In genomic region chr9:132901859-132902831, GRCh38 we compare ENCODE assay signal across 8 cellular contexts. TPM values are rescaled to one million over a fixed set of nuclear protein-coding genes. Genes with fewer than 3 reads are reported as not detected.
DNase-seq lines count a peak whose midpoint lies in the region; ATAC-seq and TF ChIP-seq lines count a peak whose summit lies in the region.

No MANE protein-coding gene starts in this region.

- H3K27me3 ChIP-seq in Loucy (ENCODE audit: insufficient read depth, low read length, poor library complexity, severe bottlenecking): no peaks in the 10 kb centered on the region
- H3K27me3 ChIP-seq in psoas muscle (ENCODE audit: insufficient read depth in 3 of 3, low read length in 2 of 3): no peaks in the 10 kb centered on the region
- H3K27me3 ChIP-seq in aorta (ENCODE audit: control insufficient read depth in 1 of 2, insufficient read depth in 2 of 2, low read length in 1 of 2): no peaks in the 10 kb centered on the region

- DNase-seq in NK-92 treated with Interleukin-12 subunit alpha and Interleukin-12 subunit beta, amount 100 ng/mL, for 24 hours (lab: John Stamatoyannopoulos, UW): peak; percentile 10
- DNase-seq in NK-92 (lab: John Stamatoyannopoulos, UW; ENCODE audit: unreplicated experiment) (no peak), SKM-1 treated with dmso at 0.1 percent for 144 hours (lab: John Stamatoyannopoulos, UW; ENCODE audit: unreplicated experiment) (peak; percentile 67), head of caudate nucleus (peak; percentile 38 to 93 (median 82)), psoas muscle (peak; percentile 53 to 66), aorta (peak; percentile 62 to 84)
- peak; percentile 73 to 81 for DNase-seq in activated naive CD4-positive, alpha-beta T cell treated with anti-CD3 and anti-CD28 coated beads, Interleukin-2, amount 50 U/mL, for 72 hours (ENCODE audit: low spot score in 2 of 2)

- H3K4me1 ChIP-seq in Loucy (ENCODE audit: insufficient read depth, low read length, poor library complexity, severe bottlenecking): peaks cover 10% of the 10 kb centered on the region
- H3K4me1 ChIP-seq in psoas muscle: no peaks in the 10 kb centered on the region
- H3K4me1 ChIP-seq in aorta (ENCODE audit: control insufficient read depth in 1 of 2, insufficient read depth in 2 of 2, low read length in 2 of 2): no peaks in the 10 kb centered on the region

- peak; percentile 95 to 99 for ATAC-seq in activated naive CD4-positive, alpha-beta T cell treated with anti-CD3 and anti-CD28 coated beads, Interleukin-2, amount 50 U/mL, for 72 hours
- ATAC-seq in psoas muscle: peak; percentile 57 to 88 (median 85)
- ATAC-seq in aorta (ENCODE audit: low FRiP score): peak; percentile 80

- H3F3A ChIP-seq in Loucy (ENCODE audit: low read depth): no peaks in the 10 kb centered on the region

- H4K20me1 ChIP-seq in Loucy (ENCODE audit: insufficient read depth, low read length, poor library complexity, severe bottlenecking): no peaks in the 10 kb centered on the region

- no peak overlapping the region for H3K4me3 ChIP-seq in Loucy (ENCODE audit: low read length, poor library complexity, severe bottlenecking)
- H3K4me3 ChIP-seq in psoas muscle: no peak overlapping the region
- no peak overlapping the region for H3K4me3 ChIP-seq in aorta (ENCODE audit: low read length in 2 of 2)

- H2AFZ ChIP-seq in Loucy (ENCODE audit: low read length): no peak overlapping the region

- no peaks in the 10 kb centered on the region for H3K36me3 Mint-ChIP-seq in activated naive CD4-positive, alpha-beta T cell treated with anti-CD3 and anti-CD28 coated beads, Interleukin-2, amount 50 U/mL, for 72 hours

- H3K27ac Mint-ChIP-seq in activated naive CD4-positive, alpha-beta T cell treated with anti-CD3 and anti-CD28 coated beads, Interleukin-2, amount 50 U/mL, for 72 hours: peak overlapping the region in 1 of 2 donors; percentile 7

- TF ChIP-seq CTCF in Loucy (conservative IDR thresholded peaks at IDR 0.05; ENCODE audit: low read length): peak; percentile 96
- peak; percentile 91 for TF ChIP-seq CTCF in psoas muscle (IDR thresholded peaks at IDR 0.05)

- WGBS in psoas muscle, 3 donors: 21 to 28% (median 25%) methylated on average over 11 of the region's 11 CpGs
- 45% methylated on average over 11 of the region's 11 CpGs for WGBS in aorta, 2 donors

- H3K9me3 Mint-ChIP-seq in activated naive CD4-positive, alpha-beta T cell treated with anti-CD3 and anti-CD28 coated beads, Interleukin-2, amount 50 U/mL, for 72 hours: no peaks in the 10 kb centered on the region

- H3K36me3 ChIP-seq in Loucy (ENCODE audit: insufficient read depth, low read length) (peaks cover 21% of the 10 kb centered on the region; the same call in 1 of the 2 replicates), psoas muscle (ENCODE audit: insufficient read depth in 1 of 2, low read depth in 1 of 2) (peaks cover 16 to 98% of the 10 kb centered on the region in 2 donors), aorta (ENCODE audit: control insufficient read depth in 1 of 2, insufficient read depth in 2 of 2, low read length in 1 of 2) (peaks cover 0 to 17% of the 10 kb centered on the region in 2 donors)

- no peaks in the 10 kb centered on the region for H3K79me2 ChIP-seq in Loucy (ENCODE audit: insufficient read depth, low read length)

- H3K27ac ChIP-seq in psoas muscle (no peak overlapping the region), aorta (ENCODE audit: low read depth in 1 of 2, low read length in 2 of 2) (peak overlapping the region in 1 of 2 donors; percentile 17)

- intact Hi-C loops in head of caudate nucleus (cut with DNase I) (no loop called here), psoas muscle (cut with DNase I) (no loop called here), aorta (cut with DNase I) (no loop called here)

- no peaks in the 10 kb centered on the region for H3K9me3 ChIP-seq in Loucy (ENCODE audit: insufficient read depth, low read depth, low read length)
- H3K9me3 ChIP-seq in psoas muscle: no peaks in the 10 kb centered on the region
- no peaks in the 10 kb centered on the region for H3K9me3 ChIP-seq in aorta (ENCODE audit: control insufficient read depth, low read length)

- no peak overlapping the region for H3K4me2 ChIP-seq in Loucy (ENCODE audit: low read depth, low read length, poor library complexity, severe bottlenecking)

- H3K9me2 ChIP-seq in Loucy (replicated peaks; ENCODE audit: low read depth, low read length): no peaks in the 10 kb centered on the region

- peak overlapping the region; percentile 28 for H3K9ac ChIP-seq in Loucy (ENCODE audit: low read depth, low read length, poor library complexity, severe bottlenecking)

RNA-seq across cellular contexts. Expression of gene SPACA9, which starts 23.4 kb away (rescaled TPM):
- 1 to 10 TPM; 1.4 to 2.3 TPM for total RNA-seq in activated naive CD4-positive, alpha-beta T cell treated with anti-CD3 and anti-CD28 coated beads, Interleukin-2, amount 50 U/mL, for 72 hours
- total RNA-seq in psoas muscle (1 to 10 TPM; 1.1 to 3.6 (median 1.5) TPM), aorta (1 to 10 TPM; 2.3 to 5.5 TPM)
- polyA plus RNA-seq in psoas muscle (under 1 TPM; 0.64 to 0.91 (median 0.76) TPM), aorta (1 to 10 TPM; 4.6 to 7.9 TPM)

RNA-seq across cellular contexts. Expression of gene AK8, which starts 24.1 kb away (rescaled TPM):
- total RNA-seq in activated naive CD4-positive, alpha-beta T cell treated with anti-CD3 and anti-CD28 coated beads, Interleukin-2, amount 50 U/mL, for 72 hours: not detected
- total RNA-seq in psoas muscle (not detected), aorta (under 1 TPM; 0.71 to 0.72 TPM)
- polyA plus RNA-seq in psoas muscle (under 1 TPM in 1 of 3 donors, not detected in 2; 0.10 TPM), aorta (under 1 TPM in 1 of 2 donors, not detected in 1; 0.38 TPM)

RNA-seq across cellular contexts. Expression of gene TSC1, which starts 42.3 kb away (rescaled TPM):
- 10 to 100 TPM; 38.7 to 43.8 TPM for total RNA-seq in activated naive CD4-positive, alpha-beta T cell treated with anti-CD3 and anti-CD28 coated beads, Interleukin-2, amount 50 U/mL, for 72 hours
- total RNA-seq in psoas muscle: 10 to 100 TPM; 20.8 to 38.4 (median 30.0) TPM
- 10 to 100 TPM; 13.1 to 33.7 (median 13.3) TPM for polyA plus RNA-seq in psoas muscle
- total RNA-seq in aorta: 10 to 100 TPM; 37.4 to 61.3 TPM
- 10 to 100 TPM in 1 of 2 donors, 1 to 10 TPM in 1; 8.9 to 22.9 TPM for polyA plus RNA-seq in aorta
